In the genomic region with DNA sequence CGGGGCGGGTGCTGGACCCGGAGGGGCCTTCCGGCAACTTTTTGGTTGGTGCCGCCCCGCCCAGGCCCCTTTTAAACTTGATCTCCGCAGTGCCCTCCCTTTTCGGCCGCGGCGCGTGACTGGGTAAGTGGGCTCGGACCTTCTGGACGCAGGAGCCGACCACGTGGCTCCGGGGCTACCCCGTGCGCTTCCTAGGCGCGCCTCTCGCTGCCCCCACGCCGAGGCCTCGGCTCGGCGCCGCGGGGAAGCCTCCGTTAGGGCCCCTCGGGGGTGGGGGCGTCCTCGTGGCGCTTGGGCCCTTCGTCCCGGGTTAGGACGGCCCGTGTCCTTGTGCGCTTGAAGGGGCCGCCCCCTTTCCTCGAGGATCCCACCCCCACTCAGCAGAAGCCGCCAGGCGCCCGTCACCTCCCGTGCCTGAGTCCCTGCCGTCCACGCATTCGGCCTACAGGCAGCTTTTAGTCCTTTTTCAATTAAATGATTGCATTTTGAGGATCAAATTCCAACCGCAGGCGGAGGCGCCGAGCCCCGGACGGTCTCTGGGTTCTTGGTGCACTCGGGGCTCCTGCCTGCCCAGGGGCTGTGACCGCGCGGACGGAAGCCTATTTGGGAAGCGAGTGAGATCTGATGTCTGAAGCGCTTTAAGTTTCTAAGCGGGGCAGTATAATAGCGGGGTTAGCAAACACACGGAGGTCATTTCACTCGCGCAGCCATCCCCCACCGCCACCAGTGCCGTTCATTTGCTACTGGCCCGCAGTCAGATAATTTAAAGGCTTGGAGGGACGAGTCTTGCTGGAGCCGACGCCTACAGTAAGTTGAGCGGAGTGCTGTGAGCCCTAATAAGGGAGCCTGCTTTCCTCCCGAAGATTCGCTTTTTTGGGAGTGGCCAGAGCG, we compare ENCODE assay signal across 1 cellular context.
TF ChIP-seq lines count a peak whose summit lies in the region.

No MANE protein-coding gene starts in this region.

TF ChIP-seq in HepG2, 621 proteins besides CTCF, POLR2A, EP300 and RAD21 (continued from another document and continues in another):
- TF ChIP-seq DPF2 (CRISPR knock-in tag; IDR thresholded peaks at IDR 0.05; ENCODE audit: borderline replicate concordance, low read depth), result no peak
- TF ChIP-seq, protein P1, sequence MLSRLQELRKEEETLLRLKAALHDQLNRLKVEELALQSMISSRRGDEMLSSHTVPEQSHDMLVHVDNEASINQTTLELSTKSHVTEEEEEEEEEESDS (CRISPR knock-in tag; IDR thresholded peaks at IDR 0.05; ENCODE audit: borderline replicate concordance), result 0 out of 2 replicates have a peak, but pooled peaks have one; percentile 45
- TF ChIP-seq MLLT10 (CRISPR knock-in tag; IDR thresholded peaks at IDR 0.05), result no peak
- no peak for TF ChIP-seq ELF3 (CRISPR knock-in tag; IDR thresholded peaks at IDR 0.05)
- 0 out of 2 replicates have a peak, but pooled peaks have one; percentile 64 for TF ChIP-seq ZSCAN29 (CRISPR knock-in tag; conservative IDR thresholded peaks at IDR 0.05)
- no peak for TF ChIP-seq HOXA7 (CRISPR knock-in tag; IDR thresholded peaks at IDR 0.05)
- TF ChIP-seq, protein P2, sequence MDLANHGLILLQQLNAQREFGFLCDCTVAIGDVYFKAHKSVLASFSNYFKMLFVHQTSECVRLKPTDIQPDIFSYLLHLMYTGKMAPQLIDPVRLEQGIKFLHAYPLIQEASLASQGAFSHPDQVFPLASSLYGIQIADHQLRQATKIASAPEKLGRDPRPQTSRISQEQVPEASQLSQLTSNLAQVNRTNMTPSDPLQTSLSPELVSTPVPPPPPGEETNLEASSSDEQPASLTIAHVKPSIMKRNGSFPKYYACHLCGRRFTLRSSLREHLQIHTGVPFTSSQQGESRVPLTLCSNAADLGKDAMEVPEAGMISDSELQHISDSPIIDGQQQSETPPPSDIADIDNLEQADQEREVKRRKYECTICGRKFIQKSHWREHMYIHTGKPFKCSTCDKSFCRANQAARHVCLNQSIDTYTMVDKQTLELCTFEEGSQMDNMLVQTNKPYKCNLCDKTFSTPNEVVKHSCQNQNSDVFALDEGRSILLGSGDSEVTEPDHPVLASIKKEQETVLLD (CRISPR knock-in tag; IDR thresholded peaks at IDR 0.05; ENCODE audit: low read depth), result peak; percentile 66; the same call in 1 of the 2 replicates
- TF ChIP-seq, protein P3, sequence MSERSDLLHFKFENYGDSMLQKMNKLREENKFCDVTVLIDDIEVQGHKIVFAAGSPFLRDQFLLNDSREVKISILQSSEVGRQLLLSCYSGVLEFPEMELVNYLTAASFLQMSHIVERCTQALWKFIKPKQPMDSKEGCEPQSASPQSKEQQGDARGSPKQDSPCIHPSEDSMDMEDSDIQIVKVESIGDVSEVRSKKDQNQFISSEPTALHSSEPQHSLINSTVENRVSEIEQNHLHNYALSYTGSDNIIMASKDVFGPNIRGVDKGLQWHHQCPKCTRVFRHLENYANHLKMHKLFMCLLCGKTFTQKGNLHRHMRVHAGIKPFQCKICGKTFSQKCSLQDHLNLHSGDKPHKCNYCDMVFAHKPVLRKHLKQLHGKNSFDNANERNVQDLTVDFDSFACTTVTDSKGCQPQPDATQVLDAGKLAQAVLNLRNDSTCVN (CRISPR knock-in tag; IDR thresholded peaks at IDR 0.05; ENCODE audit: borderline replicate concordance), result no peak
- TF ChIP-seq ZSCAN20 (CRISPR knock-in tag; IDR thresholded peaks at IDR 0.05; ENCODE audit: borderline replicate concordance), result peak; percentile 97
- TF ChIP-seq, protein P4, sequence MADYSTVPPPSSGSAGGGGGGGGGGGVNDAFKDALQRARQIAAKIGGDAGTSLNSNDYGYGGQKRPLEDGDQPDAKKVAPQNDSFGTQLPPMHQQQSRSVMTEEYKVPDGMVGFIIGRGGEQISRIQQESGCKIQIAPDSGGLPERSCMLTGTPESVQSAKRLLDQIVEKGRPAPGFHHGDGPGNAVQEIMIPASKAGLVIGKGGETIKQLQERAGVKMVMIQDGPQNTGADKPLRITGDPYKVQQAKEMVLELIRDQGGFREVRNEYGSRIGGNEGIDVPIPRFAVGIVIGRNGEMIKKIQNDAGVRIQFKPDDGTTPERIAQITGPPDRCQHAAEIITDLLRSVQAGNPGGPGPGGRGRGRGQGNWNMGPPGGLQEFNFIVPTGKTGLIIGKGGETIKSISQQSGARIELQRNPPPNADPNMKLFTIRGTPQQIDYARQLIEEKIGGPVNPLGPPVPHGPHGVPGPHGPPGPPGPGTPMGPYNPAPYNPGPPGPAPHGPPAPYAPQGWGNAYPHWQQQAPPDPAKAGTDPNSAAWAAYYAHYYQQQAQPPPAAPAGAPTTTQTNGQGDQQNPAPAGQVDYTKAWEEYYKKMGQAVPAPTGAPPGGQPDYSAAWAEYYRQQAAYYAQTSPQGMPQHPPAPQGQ (CRISPR knock-in tag; IDR thresholded peaks at IDR 0.05; ENCODE audit: borderline replicate concordance), result no peak
- peak; percentile 84; the same call in 1 of the 2 replicates for TF ChIP-seq ZNF766 (CRISPR knock-in tag; IDR thresholded peaks at IDR 0.05; ENCODE audit: borderline replicate concordance)
- no peak for TF ChIP-seq TOPORS (CRISPR knock-in tag; IDR thresholded peaks at IDR 0.05)
- TF ChIP-seq ZNF562 (CRISPR knock-in tag; IDR thresholded peaks at IDR 0.05; ENCODE audit: borderline replicate concordance), result 0 out of 2 replicates have a peak, but pooled peaks have one; percentile 69
- peak; percentile 78 for TF ChIP-seq HES4 (CRISPR knock-in tag; IDR thresholded peaks at IDR 0.05; ENCODE audit: borderline replicate concordance)
- peak; percentile 51; the same call in 1 of the 2 replicates for TF ChIP-seq NFIC (IDR thresholded peaks at IDR 0.05; ENCODE audit: low read length)
- no peak for TF ChIP-seq CBX2 (IDR thresholded peaks at IDR 0.05; ENCODE audit: low read depth, low read length)
- TF ChIP-seq CBX2 (CRISPR knock-in tag; IDR thresholded peaks at IDR 0.05; ENCODE audit: low read depth), result no peak
- 0 out of 2 replicates have a peak, but pooled peaks have one; percentile 81 for TF ChIP-seq ZNF839 (CRISPR knock-in tag; IDR thresholded peaks at IDR 0.05; ENCODE audit: borderline replicate concordance)
- TF ChIP-seq, protein P5, sequence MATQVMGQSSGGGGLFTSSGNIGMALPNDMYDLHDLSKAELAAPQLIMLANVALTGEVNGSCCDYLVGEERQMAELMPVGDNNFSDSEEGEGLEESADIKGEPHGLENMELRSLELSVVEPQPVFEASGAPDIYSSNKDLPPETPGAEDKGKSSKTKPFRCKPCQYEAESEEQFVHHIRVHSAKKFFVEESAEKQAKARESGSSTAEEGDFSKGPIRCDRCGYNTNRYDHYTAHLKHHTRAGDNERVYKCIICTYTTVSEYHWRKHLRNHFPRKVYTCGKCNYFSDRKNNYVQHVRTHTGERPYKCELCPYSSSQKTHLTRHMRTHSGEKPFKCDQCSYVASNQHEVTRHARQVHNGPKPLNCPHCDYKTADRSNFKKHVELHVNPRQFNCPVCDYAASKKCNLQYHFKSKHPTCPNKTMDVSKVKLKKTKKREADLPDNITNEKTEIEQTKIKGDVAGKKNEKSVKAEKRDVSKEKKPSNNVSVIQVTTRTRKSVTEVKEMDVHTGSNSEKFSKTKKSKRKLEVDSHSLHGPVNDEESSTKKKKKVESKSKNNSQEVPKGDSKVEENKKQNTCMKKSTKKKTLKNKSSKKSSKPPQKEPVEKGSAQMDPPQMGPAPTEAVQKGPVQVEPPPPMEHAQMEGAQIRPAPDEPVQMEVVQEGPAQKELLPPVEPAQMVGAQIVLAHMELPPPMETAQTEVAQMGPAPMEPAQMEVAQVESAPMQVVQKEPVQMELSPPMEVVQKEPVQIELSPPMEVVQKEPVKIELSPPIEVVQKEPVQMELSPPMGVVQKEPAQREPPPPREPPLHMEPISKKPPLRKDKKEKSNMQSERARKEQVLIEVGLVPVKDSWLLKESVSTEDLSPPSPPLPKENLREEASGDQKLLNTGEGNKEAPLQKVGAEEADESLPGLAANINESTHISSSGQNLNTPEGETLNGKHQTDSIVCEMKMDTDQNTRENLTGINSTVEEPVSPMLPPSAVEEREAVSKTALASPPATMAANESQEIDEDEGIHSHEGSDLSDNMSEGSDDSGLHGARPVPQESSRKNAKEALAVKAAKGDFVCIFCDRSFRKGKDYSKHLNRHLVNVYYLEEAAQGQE (IDR thresholded peaks at IDR 0.05; ENCODE audit: borderline replicate concordance in 1 of 2, low read depth in 1 of 2, low read length in 2 of 2), result no peak
- peak; percentile 53; the same call in 1 of the 2 replicates for TF ChIP-seq NRL (CRISPR knock-in tag; IDR thresholded peaks at IDR 0.05; ENCODE audit: borderline replicate concordance)
- TF ChIP-seq FOXP1 (IDR thresholded peaks at IDR 0.05), result no peak
- TF ChIP-seq FOXP1 (CRISPR knock-in tag; IDR thresholded peaks at IDR 0.05), result no peak
- peak; percentile 73 for TF ChIP-seq PITX1 (CRISPR knock-in tag; IDR thresholded peaks at IDR 0.05)
- TF ChIP-seq KAT8 (CRISPR knock-in tag; IDR thresholded peaks at IDR 0.05), result peak; percentile 70
- TF ChIP-seq MAF1 (CRISPR knock-in tag; IDR thresholded peaks at IDR 0.05; ENCODE audit: borderline replicate concordance), result 0 out of 2 replicates have a peak, but pooled peaks have one; percentile 56
- TF ChIP-seq, protein P6, sequence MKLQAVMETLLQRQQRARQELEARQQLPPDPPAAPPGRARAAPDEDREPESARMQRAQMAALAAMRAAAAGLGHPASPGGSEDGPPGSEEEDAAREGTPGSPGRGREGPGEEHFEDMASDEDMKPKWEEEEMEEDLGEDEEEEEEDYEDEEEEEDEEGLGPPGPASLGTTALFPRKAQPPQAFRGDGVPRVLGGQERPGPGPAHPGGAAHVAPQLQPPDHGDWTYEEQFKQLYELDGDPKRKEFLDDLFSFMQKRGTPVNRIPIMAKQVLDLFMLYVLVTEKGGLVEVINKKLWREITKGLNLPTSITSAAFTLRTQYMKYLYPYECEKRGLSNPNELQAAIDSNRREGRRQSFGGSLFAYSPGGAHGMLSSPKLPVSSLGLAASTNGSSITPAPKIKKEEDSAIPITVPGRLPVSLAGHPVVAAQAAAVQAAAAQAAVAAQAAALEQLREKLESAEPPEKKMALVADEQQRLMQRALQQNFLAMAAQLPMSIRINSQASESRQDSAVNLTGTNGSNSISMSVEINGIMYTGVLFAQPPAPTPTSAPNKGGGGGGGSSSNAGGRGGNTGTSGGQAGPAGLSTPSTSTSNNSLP (IDR thresholded peaks at IDR 0.05; ENCODE audit: low read depth, low read length), result no peak
- no peak for TF ChIP-seq TBX3 (IDR thresholded peaks at IDR 0.05; ENCODE audit: borderline replicate concordance)
- TF ChIP-seq SP2 (CRISPR knock-in tag; IDR thresholded peaks at IDR 0.05), result no peak
- TF ChIP-seq, protein P7, sequence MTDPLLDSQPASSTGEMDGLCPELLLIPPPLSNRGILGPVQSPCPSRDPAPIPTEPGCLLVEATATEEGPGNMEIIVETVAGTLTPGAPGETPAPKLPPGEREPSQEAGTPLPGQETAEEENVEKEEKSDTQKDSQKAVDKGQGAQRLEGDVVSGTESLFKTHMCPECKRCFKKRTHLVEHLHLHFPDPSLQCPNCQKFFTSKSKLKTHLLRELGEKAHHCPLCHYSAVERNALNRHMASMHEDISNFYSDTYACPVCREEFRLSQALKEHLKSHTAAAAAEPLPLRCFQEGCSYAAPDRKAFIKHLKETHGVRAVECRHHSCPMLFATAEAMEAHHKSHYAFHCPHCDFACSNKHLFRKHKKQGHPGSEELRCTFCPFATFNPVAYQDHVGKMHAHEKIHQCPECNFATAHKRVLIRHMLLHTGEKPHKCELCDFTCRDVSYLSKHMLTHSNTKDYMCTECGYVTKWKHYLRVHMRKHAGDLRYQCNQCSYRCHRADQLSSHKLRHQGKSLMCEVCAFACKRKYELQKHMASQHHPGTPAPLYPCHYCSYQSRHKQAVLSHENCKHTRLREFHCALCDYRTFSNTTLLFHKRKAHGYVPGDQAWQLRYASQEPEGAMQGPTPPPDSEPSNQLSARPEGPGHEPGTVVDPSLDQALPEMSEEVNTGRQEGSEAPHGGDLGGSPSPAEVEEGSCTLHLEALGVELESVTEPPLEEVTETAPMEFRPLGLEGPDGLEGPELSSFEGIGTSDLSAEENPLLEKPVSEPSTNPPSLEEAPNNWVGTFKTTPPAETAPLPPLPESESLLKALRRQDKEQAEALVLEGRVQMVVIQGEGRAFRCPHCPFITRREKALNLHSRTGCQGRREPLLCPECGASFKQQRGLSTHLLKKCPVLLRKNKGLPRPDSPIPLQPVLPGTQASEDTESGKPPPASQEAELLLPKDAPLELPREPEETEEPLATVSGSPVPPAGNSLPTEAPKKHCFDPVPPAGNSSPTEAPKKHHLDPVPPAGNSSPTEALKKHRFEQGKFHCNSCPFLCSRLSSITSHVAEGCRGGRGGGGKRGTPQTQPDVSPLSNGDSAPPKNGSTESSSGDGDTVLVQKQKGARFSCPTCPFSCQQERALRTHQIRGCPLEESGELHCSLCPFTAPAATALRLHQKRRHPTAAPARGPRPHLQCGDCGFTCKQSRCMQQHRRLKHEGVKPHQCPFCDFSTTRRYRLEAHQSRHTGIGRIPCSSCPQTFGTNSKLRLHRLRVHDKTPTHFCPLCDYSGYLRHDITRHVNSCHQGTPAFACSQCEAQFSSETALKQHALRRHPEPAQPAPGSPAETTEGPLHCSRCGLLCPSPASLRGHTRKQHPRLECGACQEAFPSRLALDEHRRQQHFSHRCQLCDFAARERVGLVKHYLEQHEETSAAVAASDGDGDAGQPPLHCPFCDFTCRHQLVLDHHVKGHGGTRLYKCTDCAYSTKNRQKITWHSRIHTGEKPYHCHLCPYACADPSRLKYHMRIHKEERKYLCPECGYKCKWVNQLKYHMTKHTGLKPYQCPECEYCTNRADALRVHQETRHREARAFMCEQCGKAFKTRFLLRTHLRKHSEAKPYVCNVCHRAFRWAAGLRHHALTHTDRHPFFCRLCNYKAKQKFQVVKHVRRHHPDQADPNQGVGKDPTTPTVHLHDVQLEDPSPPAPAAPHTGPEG (CRISPR knock-in tag; IDR thresholded peaks at IDR 0.05), result peak; percentile 86; the same call in 1 of the 2 replicates
- TF ChIP-seq, protein P8, sequence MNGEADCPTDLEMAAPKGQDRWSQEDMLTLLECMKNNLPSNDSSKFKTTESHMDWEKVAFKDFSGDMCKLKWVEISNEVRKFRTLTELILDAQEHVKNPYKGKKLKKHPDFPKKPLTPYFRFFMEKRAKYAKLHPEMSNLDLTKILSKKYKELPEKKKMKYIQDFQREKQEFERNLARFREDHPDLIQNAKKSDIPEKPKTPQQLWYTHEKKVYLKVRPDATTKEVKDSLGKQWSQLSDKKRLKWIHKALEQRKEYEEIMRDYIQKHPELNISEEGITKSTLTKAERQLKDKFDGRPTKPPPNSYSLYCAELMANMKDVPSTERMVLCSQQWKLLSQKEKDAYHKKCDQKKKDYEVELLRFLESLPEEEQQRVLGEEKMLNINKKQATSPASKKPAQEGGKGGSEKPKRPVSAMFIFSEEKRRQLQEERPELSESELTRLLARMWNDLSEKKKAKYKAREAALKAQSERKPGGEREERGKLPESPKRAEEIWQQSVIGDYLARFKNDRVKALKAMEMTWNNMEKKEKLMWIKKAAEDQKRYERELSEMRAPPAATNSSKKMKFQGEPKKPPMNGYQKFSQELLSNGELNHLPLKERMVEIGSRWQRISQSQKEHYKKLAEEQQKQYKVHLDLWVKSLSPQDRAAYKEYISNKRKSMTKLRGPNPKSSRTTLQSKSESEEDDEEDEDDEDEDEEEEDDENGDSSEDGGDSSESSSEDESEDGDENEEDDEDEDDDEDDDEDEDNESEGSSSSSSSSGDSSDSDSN (CRISPR knock-in tag; IDR thresholded peaks at IDR 0.05), result peak; percentile 84
- peak; percentile 91 for TF ChIP-seq ZNF781 (CRISPR knock-in tag; IDR thresholded peaks at IDR 0.05; ENCODE audit: borderline replicate concordance, not compliant biosample characterization)
- peak; percentile 15; the same call in 1 of the 2 replicates for TF ChIP-seq STAG1 (CRISPR knock-in tag; IDR thresholded peaks at IDR 0.05)
